In genomic region chr4:183098723-183099536, GRCh38 we compare ENCODE assay signal across 8 cellular contexts. TPM values are rescaled to one million over a fixed set of nuclear protein-coding genes. Genes with fewer than 3 reads are reported as not detected.
DNase-seq lines count a peak whose midpoint lies in the region; ATAC-seq and TF ChIP-seq lines count a peak whose summit lies in the region.

Gene WWC2, plus strand, starts transcription at chr4:183099257. Its CDS starts 235 bp downstream, at chr4:183099492.

- H3K4me2 ChIP-seq in fibroblast of lung (ENCODE audit: extremely low read depth, insufficient read depth, low read length): peak within 1 kb of the TSS; percentile 96

- H4K20me1 ChIP-seq in fibroblast of lung (ENCODE audit: control insufficient read depth, extremely low read depth, insufficient read depth, low read length): no peaks in the 10 kb centered on the region

- H3K36me3 ChIP-seq in fibroblast of lung (ENCODE audit: control insufficient read depth, insufficient read depth, low read length) (no peaks in the 10 kb centered on the region), muscle layer of duodenum (ENCODE audit: control insufficient read depth in 1 of 2, insufficient read depth in 2 of 2, low read length in 2 of 2) (no peaks in the 10 kb centered on the region)

- peak within 1 kb of the TSS; percentile 85 for H3K9ac ChIP-seq in fibroblast of lung (ENCODE audit: insufficient read depth, low read length)

- POLR2A ChIA-PET in RWPE1 (lab: Yijun Ruan, JAX; ENCODE audit: low non-redundant PET): interaction anchor here (0.7 kb wide), 1 partner anchor 208 kb away, joined by 3 read pairs; no protein-coding TSS in a partner anchor

- peak within 1 kb of the TSS; percentile 53 for H2AFZ ChIP-seq in fibroblast of lung (ENCODE audit: low read length)

- H3K9me3 ChIP-seq in fibroblast of lung (ENCODE audit: control insufficient read depth, insufficient read depth, low read depth, low read length) (no peaks in the 10 kb centered on the region), muscle layer of duodenum (ENCODE audit: control insufficient read depth in 1 of 2, low read length in 2 of 2) (no peaks in the 10 kb centered on the region)

- H3K27ac ChIP-seq in RWPE1: peak within 1 kb of the TSS; percentile 95
- peak within 1 kb of the TSS; percentile 94 for H3K27ac ChIP-seq in fibroblast of lung (ENCODE audit: insufficient read depth, low read length)
- H3K27ac ChIP-seq in muscle layer of duodenum (ENCODE audit: low read length): peak within 1 kb of the TSS; percentile 58

- DNase-seq in AG08395 (ENCODE audit: low spot score): peak; percentile 91
- peak; percentile 87 for DNase-seq in RWPE1 (ENCODE audit: low spot score)
- DNase-seq in activated effector memory CD4-positive, alpha-beta T cell treated with Interleukin-2 at 50 U/mL for 16 hours: peak; percentile 57
- peak; percentile 90 to 95 for DNase-seq in fibroblast of lung (ENCODE audit: low read depth in 2 of 2)
- DNase-seq in stimulated activated CD8-positive, alpha-beta memory T cell treated with anti-CD3 and anti-CD28 coated beads, Interleukin-7, amount 100 ng/mL, for 4 hours (ENCODE audit: low read depth in 2 of 2): peak; percentile 5 to 64

- TF ChIP-seq CTCF in RWPE1 (conservative IDR thresholded peaks at IDR 0.05; ENCODE audit: low read depth) (no peak), fibroblast of lung (conservative IDR thresholded peaks at IDR 0.05 in 1 of 2, IDR thresholded peaks at IDR 0.05 in 1 of 2; ENCODE audit: low read depth in 1 of 2, low read length in 2 of 2) (no peak)

- H3K4me1 ChIP-seq in fibroblast of lung (ENCODE audit: control insufficient read depth, extremely low read depth, insufficient read depth, low read length): no peaks in the 10 kb centered on the region
- peaks cover 0 to 25% of the 10 kb centered on the region in 2 donors for H3K4me1 ChIP-seq in muscle layer of duodenum (ENCODE audit: control insufficient read depth in 1 of 2, insufficient read depth in 2 of 2, low read length in 2 of 2)

- H3K4me3 ChIP-seq in fibroblast of lung (replicated peaks in 1 of 4; ENCODE audit: control extremely low read depth in 1 of 4, insufficient read depth in 1 of 4, low read depth in 3 of 4, low read length in 4 of 4) (peak within 1 kb of the TSS; percentile 88 to 90 (median 89)), muscle layer of duodenum (ENCODE audit: low read depth in 1 of 2, low read length in 2 of 2) (peak within 1 kb of the TSS; percentile 64 to 88)

- CTCF ChIA-PET in RWPE1 (lab: Yijun Ruan, JAX): interaction anchor here (0.7 to 1.5 kb wide), 4 partner anchors 24 to 163 kb away, joined by 3 to 5 read pairs (median 4); no protein-coding TSS in a partner anchor

- H3K79me2 ChIP-seq in fibroblast of lung (ENCODE audit: control insufficient read depth, insufficient read depth, low read length): peaks cover 44% of the 10 kb centered on the region

- no peaks in the 10 kb centered on the region for H3K27me3 ChIP-seq in fibroblast of lung (ENCODE audit: control insufficient read depth, insufficient read depth, low read length)
- H3K27me3 ChIP-seq in muscle layer of duodenum (ENCODE audit: low read depth, low read length): peaks cover 5% of the 10 kb centered on the region

- ATAC-seq in GM19324 (IDR thresholded peaks at IDR 0.05; ENCODE audit: low FRiP score, unreplicated experiment) (peak; percentile 45), HG03571 (IDR thresholded peaks at IDR 0.05; ENCODE audit: unreplicated experiment) (peak; percentile 53)

RNA-seq across cellular contexts. Expression of gene WWC2, which starts in this region (rescaled TPM):
- total RNA-seq in fibroblast of lung: 20.8 and 34.0 TPM in 2 replicates
- 25.4 and 31.6 TPM in 2 replicates for polyA plus RNA-seq in fibroblast of lung
- polyA plus RNA-seq in fibroblast of lung (2012): 17.5 and 22.4 TPM in 2 replicates
- polyA minus RNA-seq in fibroblast of lung (ENCODE audit: low replicate concordance): 16.0 and 18.5 TPM in 2 replicates

Comparison
In these comparisons a context has a peak if more than half of its experiments do, and no peak if none do; other contexts are left out.
1. Peak in every context shown above with its lines: DNase-seq, ATAC-seq, H3K4me3 ChIP-seq and H3K27ac ChIP-seq.
2. DNase-seq: peak in every context shown above with its lines; median percentile 92 in fibroblast of lung; 91 in AG08395; 87 in RWPE1; 57 in activated effector memory CD4-positive, alpha-beta T cell treated with Interleukin-2 at 50 U/mL for 16 hours; 34 in stimulated activated CD8-positive, alpha-beta memory T cell treated with anti-CD3 and anti-CD28 coated beads, Interleukin-7, amount 100 ng/mL, for 4 hours.